ENCODE assay signal across 16 cellular contexts in the genomic region with DNA sequence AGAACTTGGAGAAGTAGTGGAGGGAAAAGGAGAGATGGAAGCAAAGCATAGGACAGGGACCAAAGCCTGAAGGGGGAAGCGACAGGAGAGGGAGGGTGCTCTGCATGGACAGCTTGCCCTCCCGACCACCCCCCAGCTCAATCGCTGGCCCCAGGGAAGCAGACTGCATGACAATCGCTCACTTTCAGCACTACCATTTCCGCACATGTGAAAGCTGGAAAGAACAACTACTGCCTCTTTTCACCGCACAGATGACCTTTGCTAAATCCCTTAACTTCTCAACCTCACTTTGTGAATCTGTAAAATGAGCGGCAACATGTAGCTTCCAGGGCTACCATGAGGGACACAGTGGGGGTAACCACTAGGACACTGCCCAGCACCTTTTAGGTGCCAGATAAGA. TPM values are rescaled to one million over a fixed set of nuclear protein-coding genes. Genes with fewer than 3 reads are reported as not detected.
DNase-seq lines count a peak whose midpoint lies in the region; ATAC-seq, FAIRE-seq and TF ChIP-seq lines count a peak whose summit lies in the region.
"Had no signal": no experiment of that assay in that cellular context is flagged by ENCODE, and none has a peak within 500 bp of the region (broad histone marks: within the 10 kb centered on the region; RNA-seq: fewer than 3 reads in every experiment).

No MANE protein-coding gene starts in this region.

- no peak overlapping the region for H3K23ac ChIP-seq in H1 (ENCODE audit: insufficient read length)

- H2BK120ac ChIP-seq in H1 (replicated peaks; ENCODE audit: low read depth, low read length) = no peak overlapping the region

- no peak overlapping the region; the same call in 1 of the 2 replicates for H2AK5ac ChIP-seq in H1 (ENCODE audit: low read depth, low read length)

- CTCF ChIA-PET in H1 (lab: Charles Lee; ENCODE audit: partially characterized antibody) (interaction anchor here (1.1 to 2.1 kb wide), 6 partner anchors 9 to 42 kb away, joined by 3 to 7 read pairs (median 4); no protein-coding TSS in a partner anchor), GM10248 (lab: Yijun Ruan, JAX) (interaction anchor here (1.3 to 3.9 kb wide), 6 partner anchors 9 to 39 kb away, joined by 4 to 19 read pairs (median 6); no protein-coding TSS in a partner anchor)

- peak overlapping the region; percentile 52; the same call in 1 of the 2 replicates for H2BK12ac ChIP-seq in H1 (ENCODE audit: low read depth, low read length)

- peak overlapping the region; percentile 12 for H3K27ac Mint-ChIP-seq in activated CD4-positive, alpha-beta T cell treated with anti-CD3 and anti-CD28 coated beads, Interleukin-2, amount 10 ng/mL, durations not matched to agents 24 days and 14 days
- H3K27ac Mint-ChIP-seq in stimulated activated memory B cell treated with anti-CD40 and anti-IgM and Interleukin-4, amounts not matched to agents 10 μg/mL and 1 μg/mL and 100 μg/mL, for 72 hours = peak overlapping the region; percentile 79

- peaks cover 31% of the 10 kb centered on the region for H3K79me1 ChIP-seq in H1 (ENCODE audit: low read depth, low read length)

- peaks cover 4% of the 10 kb centered on the region; the same call in 1 of the 2 replicates for H3K36me3 ChIP-seq in KMS-11 (ENCODE audit: insufficient read depth)
- no peaks in the 10 kb centered on the region for H3K36me3 ChIP-seq in H1 (ENCODE audit: control insufficient read depth in 2 of 4, insufficient read depth in 4 of 4, low read length in 3 of 4)

- no peak overlapping the region; the same call in 1 of the 2 replicates for H3K27ac ChIP-seq in KMS-11
- no peak overlapping the region; the same call in 1 of the 2 replicates for H3K27ac ChIP-seq in H1 (ENCODE audit: low read depth, low read length)
- H3K27ac ChIP-seq: BLaER1 treated with 17β-estradiol and CSF1 and Interleukin-3, amounts not matched to agents 10 nM and 100 nM; testis had no signal

- no peak overlapping the region for H3K14ac ChIP-seq in H1 (ENCODE audit: insufficient read length)

- no peaks in the 10 kb centered on the region for H3K9me3 Mint-ChIP-seq in activated CD4-positive, alpha-beta T cell treated with anti-CD3 and anti-CD28 coated beads, Interleukin-2, amount 10 ng/mL, durations not matched to agents 24 days and 14 days
- no peaks in the 10 kb centered on the region for H3K9me3 Mint-ChIP-seq in stimulated activated memory B cell treated with anti-CD40 and anti-IgM and Interleukin-4, amounts not matched to agents 10 μg/mL and 1 μg/mL and 100 μg/mL, for 72 hours
- H3K9me3 Mint-ChIP-seq: neural crest cell had no signal

- H3K79me2 ChIP-seq in KMS-11 (ENCODE audit: insufficient read depth, low read depth) (peaks cover 100% of the 10 kb centered on the region), H1 (ENCODE audit: control insufficient read depth in 1 of 2, insufficient read depth in 2 of 2, low read length in 2 of 2) (peaks cover 12 to 98% of the 10 kb centered on the region in 2 experiments)

- peak overlapping the region; percentile 85; the same call in 1 of the 2 replicates for H3K18ac ChIP-seq in H1 (ENCODE audit: extremely low read depth, low read length)

- no peak for TF ChIP-seq EP300 in H1 (IDR thresholded peaks at IDR 0.05; ENCODE audit: borderline replicate concordance in 1 of 2, low read depth in 2 of 2, low read length in 2 of 2)

- no peak overlapping the region for H3K56ac ChIP-seq in H1 (replicated peaks; ENCODE audit: insufficient read length, low read depth, low read length)

- no peaks in the 10 kb centered on the region; the same call in 1 of the 2 replicates for H3K23me2 ChIP-seq in H1 (ENCODE audit: low read depth, low read length)

- no peak overlapping the region for H4K8ac ChIP-seq in H1 (ENCODE audit: extremely low read depth, insufficient read depth, low read length)

- no peak for TF ChIP-seq POLR2A in H1 (IDR thresholded peaks at IDR 0.05; ENCODE audit: control extremely low read depth in 1 of 2, low read depth in 2 of 2, low read length in 2 of 2)

- TF ChIP-seq RAD21 in H1 (IDR thresholded peaks at IDR 0.05 in 1 of 2, conservative IDR thresholded peaks at IDR 0.05 in 1 of 2; ENCODE audit: low read depth in 2 of 2, low read length in 2 of 2) = no peak

- H4K91ac ChIP-seq in H1 (replicated peaks; ENCODE audit: insufficient read length, low read length) = no peak overlapping the region

- H4K5ac ChIP-seq in H1 (ENCODE audit: insufficient read length, low read depth, low read length) = no peak overlapping the region

- FAIRE-seq in H1 (lab: Jason Lieb, UNC) = peak; percentile 24

- POLR2A ChIA-PET in H1 (lab: Charles Lee; ENCODE audit: partially characterized antibody) = interaction anchor here (0.8 to 2.5 kb wide), 8 partner anchors 10 to 20 kb away, joined by 3 to 11 read pairs (median 3); no protein-coding TSS in a partner anchor
- POLR2A ChIA-PET in GM10248 (lab: Yijun Ruan, JAX) = interaction anchor here (1.3 kb wide), 1 partner anchor 8 kb away, joined by 5 read pairs; no protein-coding TSS in a partner anchor

- H4K20me1 ChIP-seq in KMS-11 (ENCODE audit: insufficient read depth) = peaks cover 29% of the 10 kb centered on the region
- H4K20me1 ChIP-seq in H1 (replicated peaks in 1 of 2; ENCODE audit: control insufficient read depth in 1 of 2, insufficient read depth in 2 of 2, low read length in 2 of 2) = peaks cover 7 to 28% of the 10 kb centered on the region in 2 experiments

- peaks cover 74% of the 10 kb centered on the region for H3K4me1 Mint-ChIP-seq in activated CD4-positive, alpha-beta T cell treated with anti-CD3 and anti-CD28 coated beads, Interleukin-2, amount 10 ng/mL, durations not matched to agents 24 days and 14 days
- H3K4me1 Mint-ChIP-seq in stimulated activated memory B cell treated with anti-CD40 and anti-IgM and Interleukin-4, amounts not matched to agents 10 μg/mL and 1 μg/mL and 100 μg/mL, for 72 hours = peaks cover 97% of the 10 kb centered on the region

- H3K4ac ChIP-seq in H1 (replicated peaks; ENCODE audit: insufficient read length, low read depth, low read length) = no peak overlapping the region

- no peak overlapping the region for H3K9ac ChIP-seq in KMS-11
- H3K9ac ChIP-seq in H1 (replicated peaks in 1 of 4; ENCODE audit: extremely low read depth in 1 of 4, low read depth in 3 of 4, low read length in 3 of 4) = peak overlapping the region in 1 of 4 experiments; percentile 22; a peak in 1 of 7 replicates
- H3K9ac ChIP-seq: BLaER1 treated with 17β-estradiol and CSF1 and Interleukin-3, amounts not matched to agents 10 nM and 100 nM had no signal

- H3K4me3 ChIP-seq in KMS-11 (IDR thresholded peaks at IDR 0.05; ENCODE audit: insufficient read depth, low read depth, low read length) = no peak overlapping the region
- peak overlapping the region in 1 of 4 experiments; percentile 42; a peak in 1 of 8 replicates for H3K4me3 ChIP-seq in H1 (ENCODE audit: extremely low read depth in 1 of 4, insufficient read depth in 2 of 4, low read depth in 3 of 4, low read length in 4 of 4)
- H3K4me3 ChIP-seq: BLaER1 treated with 17β-estradiol and CSF1 and Interleukin-3, amounts not matched to agents 10 nM and 100 nM; HAP-1; testis had no signal

- TF ChIP-seq CTCF in KMS-11 (conservative IDR thresholded peaks at IDR 0.05; ENCODE audit: low read depth, low read length) = no peak
- no peak for TF ChIP-seq CTCF in H1 (IDR thresholded peaks at IDR 0.05; ENCODE audit: control extremely low read depth in 1 of 3, insufficient read depth in 1 of 3, low read depth in 1 of 3, low read length in 3 of 3)
- no peak for TF ChIP-seq CTCF in GM10248 (IDR thresholded peaks at IDR 0.05; ENCODE audit: control extremely low read depth, extremely low read depth, low read depth, missing control alignments)

- H2BK5ac ChIP-seq in H1 (ENCODE audit: low read depth, low read length) = peak overlapping the region; percentile 36; the same call in 1 of the 2 replicates

- H3K4me1 ChIP-seq in KMS-11 (ENCODE audit: low read depth, poor library complexity, severe bottlenecking) (peaks cover 91% of the 10 kb centered on the region), H1 (replicated peaks in 1 of 4; ENCODE audit: control insufficient read depth in 3 of 4, insufficient read depth in 4 of 4, low read length in 3 of 4) (peaks cover 13 to 43% (median 26%) of the 10 kb centered on the region in 4 experiments)
- H3K4me1 ChIP-seq: testis had no signal

- peaks cover 32% of the 10 kb centered on the region for H3K36me3 Mint-ChIP-seq in activated CD4-positive, alpha-beta T cell treated with anti-CD3 and anti-CD28 coated beads, Interleukin-2, amount 10 ng/mL, durations not matched to agents 24 days and 14 days (ENCODE audit: low read depth)
- H3K36me3 Mint-ChIP-seq in stimulated activated memory B cell treated with anti-CD40 and anti-IgM and Interleukin-4, amounts not matched to agents 10 μg/mL and 1 μg/mL and 100 μg/mL, for 72 hours = peaks cover 36% of the 10 kb centered on the region

- 32% methylated on average over 7 of the region's 7 CpGs; no CpG with 5 or more reads in 1 of the 2 experiments for WGBS in H1 (ENCODE audit: extremely low coverage in 1 of 2, insufficient coverage in 1 of 2, insufficient read length in 1 of 2, insufficient replicate concordance in 2 of 2, low coverage in 1 of 2, low lambda C conversion rate in 2 of 2, missing lambda C conversion rate in 1 of 2), 2 experiments

- H3K27me3 ChIP-seq in KMS-11 (ENCODE audit: insufficient read depth, low read depth) (no peaks in the 10 kb centered on the region), H1 (replicated peaks in 1 of 4; ENCODE audit: control insufficient read depth in 3 of 4, extremely low read depth in 1 of 4, insufficient read depth in 3 of 4, low read length in 3 of 4) (no peaks in the 10 kb centered on the region)
- H3K27me3 ChIP-seq: BLaER1 treated with 17β-estradiol and CSF1 and Interleukin-3, amounts not matched to agents 10 nM and 100 nM; testis had no signal

- H3K4me2 ChIP-seq in KMS-11 = peak overlapping the region; percentile 72; the same call in 1 of the 2 replicates
- peak overlapping the region; percentile 63 to 86 for H3K4me2 ChIP-seq in H1 (ENCODE audit: insufficient read depth in 1 of 2, low read depth in 2 of 2, low read length in 2 of 2)

- no peak for ATAC-seq in stimulated activated memory B cell treated with anti-CD40 and anti-IgM and Interleukin-4, amounts not matched to agents 10 μg/mL and 1 μg/mL and 100 μg/mL, for 72 hours
- no peak for ATAC-seq in GM19395 (IDR thresholded peaks at IDR 0.05; ENCODE audit: unreplicated experiment)
- ATAC-seq in HG03095 (IDR thresholded peaks at IDR 0.05; ENCODE audit: unreplicated experiment) = no peak

- H3K27me3 Mint-ChIP-seq in activated CD4-positive, alpha-beta T cell treated with anti-CD3 and anti-CD28 coated beads, Interleukin-2, amount 10 ng/mL, durations not matched to agents 24 days and 14 days = no peaks in the 10 kb centered on the region
- no peaks in the 10 kb centered on the region for H3K27me3 Mint-ChIP-seq in stimulated activated memory B cell treated with anti-CD40 and anti-IgM and Interleukin-4, amounts not matched to agents 10 μg/mL and 1 μg/mL and 100 μg/mL, for 72 hours

- H3K9me3 ChIP-seq in H1 (ENCODE audit: insufficient read depth in 2 of 2, low read depth in 1 of 2, low read length in 1 of 2) = no peaks in the 10 kb centered on the region
- H3K9me3 ChIP-seq: BLaER1 treated with 17β-estradiol and CSF1 and Interleukin-3, amounts not matched to agents 10 nM and 100 nM; HAP-1; testis had no signal

- H3K4me3 Mint-ChIP-seq in activated CD4-positive, alpha-beta T cell treated with anti-CD3 and anti-CD28 coated beads, Interleukin-2, amount 10 ng/mL, durations not matched to agents 24 days and 14 days = no peak overlapping the region
- peak overlapping the region; percentile 66 for H3K4me3 Mint-ChIP-seq in stimulated activated memory B cell treated with anti-CD40 and anti-IgM and Interleukin-4, amounts not matched to agents 10 μg/mL and 1 μg/mL and 100 μg/mL, for 72 hours
- H3K4me3 Mint-ChIP-seq: neural crest cell had no signal

- H2AFZ ChIP-seq in KMS-11 (ENCODE audit: low read depth) (no peak overlapping the region), H1 (ENCODE audit: low read length) (no peak overlapping the region)

- no peak for DNase-seq in activated CD4-positive, alpha-beta T cell treated with anti-CD3 and anti-CD28 coated beads, Interleukin-2, amount 10 ng/mL, durations not matched to agents 24 days and 14 days
- no peak for DNase-seq in activated CD4-positive, alpha-beta T cell treated with anti-CD3 and anti-CD28 coated beads for 48 hours
- DNase-seq in H1 (ENCODE audit: low read depth in 1 of 2, low spot score in 2 of 2) = no peak
- DNase-seq in GM10248 (ENCODE audit: extremely low spot score) = no peak
- DNase-seq: activated gamma-delta T cell treated with Interleukin-2 at 50 U/mL for 16 hours, NCI-H1105, NCI-H526, OCI-M1, testis had no signal

- peak overlapping the region; percentile 27 for H2BK20ac ChIP-seq in H1 (ENCODE audit: low read length)

- no peak overlapping the region for H2BK15ac ChIP-seq in H1 (ENCODE audit: low read length)

- intact Hi-C loops in activated CD4-positive, alpha-beta T cell treated with anti-CD3 and anti-CD28 coated beads, Interleukin-2, amount 10 ng/mL, durations not matched to agents 24 days and 14 days (cut with micrococcal nuclease) = no loop called here

RNA-seq across cellular contexts. Expression of gene VOPP1, which starts 17.1 kb away (rescaled TPM):
- total RNA-seq in activated CD4-positive, alpha-beta T cell treated with anti-CD3 and anti-CD28 coated beads, Interleukin-2, amount 10 ng/mL, durations not matched to agents 24 days and 14 days = 87.4 and 90.6 TPM in 2 replicates
- total RNA-seq in H1 (2021; fragmentation: NEBNext Ultra II Directional; extraction: Animal tissue kit (Norgen Biotek cat#: 25700)) = 82.7 and 83.0 TPM in 2 replicates
- polyA plus RNA-seq in H1 (2011; rRNA removed) = 44.7 and 58.8 TPM in 2 replicates
- polyA plus RNA-seq in H1 (2011; cell fraction: cytosol; rRNA removed) = 44.9 TPM
- polyA plus RNA-seq in H1 (2011; cell fraction: nucleus; rRNA removed) = 53.3 TPM
- polyA plus RNA-seq in H1 (2012, experiment 1 of 2) = 59.8 to 62.7 TPM (median 62.1 TPM) in 4 replicates
- polyA plus RNA-seq in H1 (2012, experiment 2 of 2) = 74.8 TPM
- 47.6 TPM for polyA plus RNA-seq in H1 (2013, experiment 1 of 2)
- polyA plus RNA-seq in H1 (2013, experiment 2 of 2) = 51.6 TPM
- 76.2 and 81.0 TPM in 2 replicates for polyA minus RNA-seq in H1 (2011; rRNA and poly(A)+ RNA removed)
- 51.9 TPM for polyA minus RNA-seq in H1 (2011; cell fraction: cytosol; rRNA and poly(A)+ RNA removed)
- polyA minus RNA-seq in H1 (2011; cell fraction: nucleus; rRNA and poly(A)+ RNA removed) = 53.8 TPM
